In genomic region chr19:58573658-58574164, GRCh38 we compare ENCODE assay signal across 8 cellular contexts. TPM values are rescaled to one million over a fixed set of nuclear protein-coding genes. Genes with fewer than 3 reads are reported as not detected.
A peak's percentile ranks its signal among the peaks of the same experiment; 100 is the strongest.
DNase-seq lines count a peak whose midpoint lies in the region; ATAC-seq, FAIRE-seq and TF ChIP-seq lines count a peak whose summit lies in the region.

No MANE protein-coding gene starts in this region.

- H3K36me3 Mint-ChIP-seq in IgD-negative memory B cell = peaks cover 5% of the 10 kb centered on the region

- H3K9me3 ChIP-seq in mucosa of stomach (ENCODE audit: control insufficient read depth, low read length) = no peaks in the 10 kb centered on the region

- ATAC-seq in HG02763 (IDR thresholded peaks at IDR 0.05; ENCODE audit: unreplicated experiment) = no peak

- peak overlapping the region; percentile 20 for H2AFZ ChIP-seq in ACC112 (ENCODE audit: low read length, unreplicated experiment)

- H3K27ac ChIP-seq in ACC112 (ENCODE audit: low read depth, low read length) (peak overlapping the region; percentile 89), caudate nucleus (ENCODE audit: low read depth, low read length) (peak overlapping the region; percentile 99)

- H3K9ac ChIP-seq in mucosa of stomach (ENCODE audit: low read length) = peak overlapping the region; percentile 24

- H3K36me3 ChIP-seq in ACC112 (ENCODE audit: insufficient read depth, low read length) (no peaks in the 10 kb centered on the region), mucosa of stomach (ENCODE audit: control insufficient read depth, insufficient read depth, low read length) (no peaks in the 10 kb centered on the region)

- no peaks in the 10 kb centered on the region for H3K9me3 Mint-ChIP-seq in IgD-negative memory B cell

- H3K4me3 ChIP-seq in ACC112 (ENCODE audit: low read depth, low read length) (peak overlapping the region; percentile 74), mucosa of stomach (ENCODE audit: low read length) (peak overlapping the region; percentile 56)

- H3K4me1 ChIP-seq in ACC112 (ENCODE audit: control insufficient read depth, insufficient read depth, low read length, unreplicated experiment) = peaks cover 8% of the 10 kb centered on the region
- H3K4me1 ChIP-seq in mucosa of stomach (ENCODE audit: control insufficient read depth, insufficient read depth, low read length) = peaks cover 18% of the 10 kb centered on the region

- H3K27me3 Mint-ChIP-seq in IgD-negative memory B cell = no peaks in the 10 kb centered on the region

- peak overlapping the region; percentile 96 to 100 (median 99) for H3K27ac Mint-ChIP-seq in IgD-negative memory B cell

- DNase-seq in caudate nucleus (lab: John Stamatoyannopoulos, UW) (no peak), GM12891 (ENCODE audit: insufficient read length, low spot score) (no peak), HUDEP-2 (lab: John Stamatoyannopoulos, UW; ENCODE audit: unreplicated experiment in 76 of 76) (no peak), NCI-H128 (lab: John Stamatoyannopoulos, UW; ENCODE audit: unreplicated experiment) (no peak)

- H3K4me1 Mint-ChIP-seq in IgD-negative memory B cell = peaks cover 13 to 29% (median 26%) of the 10 kb centered on the region in 3 donors

- peak overlapping the region; percentile 85 to 100 (median 97) for H3K4me3 Mint-ChIP-seq in IgD-negative memory B cell

- no peak for TF ChIP-seq POLR2A in GM12891 (IDR thresholded peaks at IDR 0.05; ENCODE audit: low read depth, low read length)

- FAIRE-seq in GM12891 (lab: Jason Lieb, UNC) = no peak

- H3K27me3 ChIP-seq in ACC112 (ENCODE audit: insufficient read depth, low read length) (no peaks in the 10 kb centered on the region), mucosa of stomach (ENCODE audit: control insufficient read depth, insufficient read depth, low read length) (no peaks in the 10 kb centered on the region)

- peaks cover 3% of the 10 kb centered on the region for H3K79me2 ChIP-seq in ACC112 (ENCODE audit: control insufficient read depth, insufficient read depth, low read length, unreplicated experiment)

TF ChIP-seq in GM12891, 5 proteins besides CTCF, POLR2A, EP300 and RAD21:
- TF ChIP-seq TAF1 (IDR thresholded peaks at IDR 0.05; ENCODE audit: low read depth, low read length) (no peak), POLR2AphosphoS5 (IDR thresholded peaks at IDR 0.05; ENCODE audit: low read depth, low read length) (no peak), SPI1 (IDR thresholded peaks at IDR 0.05; ENCODE audit: low read depth, low read length) (no peak), PAX5 (IDR thresholded peaks at IDR 0.05; ENCODE audit: insufficient read depth, low read length, severe bottlenecking) (no peak), POU2F2 (IDR thresholded peaks at IDR 0.05; ENCODE audit: low read depth, low read length) (no peak)

RNA-seq across cellular contexts. Expression of gene MZF1, which starts 0.6 kb away (rescaled TPM):
- polyA plus RNA-seq in IgD-negative memory B cell = 11.5 TPM
- 7.4 TPM for polyA plus RNA-seq in GM12891 (2012; ENCODE audit: low read depth, missing spikeins)

RNA-seq across cellular contexts. Expression of gene UBE2M, which starts 15.3 kb away (rescaled TPM):
- polyA plus RNA-seq in IgD-negative memory B cell = 10.0 TPM
- 61.5 TPM for polyA plus RNA-seq in GM12891 (2012; ENCODE audit: low read depth, missing spikeins)

RNA-seq across cellular contexts. Expression of gene CHMP2A, which starts 18.8 kb away (rescaled TPM):
- polyA plus RNA-seq in IgD-negative memory B cell = 160 TPM
- 146 TPM for polyA plus RNA-seq in GM12891 (2012; ENCODE audit: low read depth, missing spikeins)

RNA-seq across cellular contexts. Expression of gene TRIM28, which starts 29.8 kb away (rescaled TPM):
- polyA plus RNA-seq in IgD-negative memory B cell = 38.9 TPM
- polyA plus RNA-seq in GM12891 (2012; ENCODE audit: low read depth, missing spikeins) = 367 TPM

RNA-seq across cellular contexts. Expression of gene ZBTB45, which starts 54.1 kb away (rescaled TPM):
- polyA plus RNA-seq in IgD-negative memory B cell = 7.6 TPM
- polyA plus RNA-seq in GM12891 (2012; ENCODE audit: low read depth, missing spikeins) = 6.1 TPM
